In genomic region chr2:70987386-70987785, GRCh38 we compare ENCODE assay signal across 19 cellular contexts. TPM values are rescaled to one million over a fixed set of nuclear protein-coding genes. Genes with fewer than 3 reads are reported as not detected.
DNase-seq lines count a peak whose midpoint lies in the region; ATAC-seq and TF ChIP-seq lines count a peak whose summit lies in the region.
"Had no signal": no experiment of that assay in that cellular context is flagged by ENCODE, and none has a peak within 500 bp of the region (broad histone marks: within the 10 kb centered on the region; RNA-seq: fewer than 3 reads in every experiment).

No MANE protein-coding gene starts in this region.

- no peak for TF ChIP-seq CTCF in left ventricle myocardium inferior (IDR thresholded peaks at IDR 0.05; ENCODE audit: borderline replicate concordance)
- no peak for TF ChIP-seq CTCF in right atrium auricular region (IDR thresholded peaks at IDR 0.05)
- no peak for TF ChIP-seq CTCF in Panc1 (IDR thresholded peaks at IDR 0.05)

- H3K36me3 ChIP-seq in left ventricle myocardium inferior: peaks cover 62% of the 10 kb centered on the region
- H3K36me3 ChIP-seq in right atrium auricular region: peaks cover 54% of the 10 kb centered on the region
- H3K36me3 ChIP-seq in Panc1 (ENCODE audit: control insufficient read depth, insufficient read depth, low read length): no peaks in the 10 kb centered on the region; the same call in 1 of the 2 replicates
- H3K36me3 ChIP-seq: BE2C had no signal

- no peaks in the 10 kb centered on the region for H3K9me3 Mint-ChIP-seq in activated naive CD8-positive, alpha-beta T cell treated with anti-CD3 and anti-CD28 coated beads, Interleukin-2, amount 50 U/mL, for 24 hours
- H3K9me3 Mint-ChIP-seq: CD4-positive, alpha-beta T cell; IgD-negative memory B cell had no signal

- BruUV-seq in Panc1 (replicated peaks; lab: Mats Ljungman, UMichigan): TSS peak; percentile 54

- H3K27ac ChIP-seq in left ventricle myocardium inferior (replicated peaks): peak overlapping the region; percentile 59
- no peak overlapping the region for H3K27ac ChIP-seq in right atrium auricular region
- H3K27ac ChIP-seq in Panc1 (ENCODE audit: low read length): no peak overlapping the region
- H3K27ac ChIP-seq: PC-9, SJSA1 had no signal

- H3K27me3 ChIP-seq in left ventricle myocardium inferior (ENCODE audit: low read depth) (no peaks in the 10 kb centered on the region), right atrium auricular region (no peaks in the 10 kb centered on the region), Panc1 (ENCODE audit: control insufficient read depth, insufficient read depth, low read length) (no peaks in the 10 kb centered on the region)
- H3K27me3 ChIP-seq: BE2C, SJSA1 had no signal

- H3K27ac Mint-ChIP-seq in activated naive CD8-positive, alpha-beta T cell treated with anti-CD3 and anti-CD28 coated beads, Interleukin-2, amount 50 U/mL, for 24 hours: no peak overlapping the region
- H3K27ac Mint-ChIP-seq: CD4-positive, alpha-beta T cell; IgD-negative memory B cell had no signal

- in situ Hi-C loops in Panc1 (cut with HindIII; ENCODE audit: low pct_unique_long_range_greater_than_20kb, low sequenced_read_pairs): no loop called here

- POLR2A ChIA-PET in Panc1 (lab: Charles Lee): no interaction called here

- H3K4me1 Mint-ChIP-seq in activated naive CD8-positive, alpha-beta T cell treated with anti-CD3 and anti-CD28 coated beads, Interleukin-2, amount 50 U/mL, for 24 hours: peaks cover 17% of the 10 kb centered on the region

- H3K36me3 Mint-ChIP-seq in activated naive CD8-positive, alpha-beta T cell treated with anti-CD3 and anti-CD28 coated beads, Interleukin-2, amount 50 U/mL, for 24 hours (ENCODE audit: low read depth): peaks cover 26% of the 10 kb centered on the region

- CTCF ChIA-PET in Panc1 (lab: Charles Lee): interaction anchor here (0.6 kb wide), 1 partner anchor 168 kb away, joined by 3 read pairs; no protein-coding TSS in a partner anchor

- DNase-seq in left ventricle myocardium inferior: no peak
- DNase-seq in right atrium auricular region (ENCODE audit: low spot score): no peak
- DNase-seq in Panc1 (ENCODE audit: low read depth, low spot score): no peak
- DNase-seq in islet precursor cell: peak; percentile 17
- DNase-seq in activated naive CD8-positive, alpha-beta T cell treated with anti-CD3 and anti-CD28 coated beads, Interleukin-2, amount 50 U/mL, for 24 hours: no peak
- DNase-seq in NCI-H2227 treated with DMSO at 0.1 percent for 48 hours (lab: John Stamatoyannopoulos, UW): no peak
- DNase-seq: BE2C; Calu3; CD4-positive, alpha-beta T cell; DMS53; HCEC 1CT; NCI-H1105; NCI-H1694; NCI-H446; NCI-H69; PC-9 had no signal

- H3K4me3 ChIP-seq in left ventricle myocardium inferior (no peak overlapping the region), right atrium auricular region (no peak overlapping the region), Panc1 (ENCODE audit: low read depth in 2 of 2, low read length in 2 of 2) (no peak overlapping the region)
- H3K4me3 ChIP-seq: PC-9, SJSA1 had no signal

- no peak overlapping the region for H3K4me3 Mint-ChIP-seq in activated naive CD8-positive, alpha-beta T cell treated with anti-CD3 and anti-CD28 coated beads, Interleukin-2, amount 50 U/mL, for 24 hours
- H3K4me3 Mint-ChIP-seq: CD4-positive, alpha-beta T cell had no signal

- ATAC-seq in Panc1 (no peak), GM21390 (IDR thresholded peaks at IDR 0.05; ENCODE audit: unreplicated experiment) (no peak)
- no peak for ATAC-seq in activated naive CD8-positive, alpha-beta T cell treated with anti-CD3 and anti-CD28 coated beads, Interleukin-2, amount 50 U/mL, for 24 hours

- H3K27me3 Mint-ChIP-seq in activated naive CD8-positive, alpha-beta T cell treated with anti-CD3 and anti-CD28 coated beads, Interleukin-2, amount 50 U/mL, for 24 hours: no peaks in the 10 kb centered on the region
- H3K27me3 Mint-ChIP-seq: CD4-positive, alpha-beta T cell; IgD-negative memory B cell had no signal

- H3K4me1 ChIP-seq in left ventricle myocardium inferior: peaks cover 56% of the 10 kb centered on the region
- peaks cover 0 to 16% of the 10 kb centered on the region in 2 donors for H3K4me1 ChIP-seq in right atrium auricular region
- H3K4me1 ChIP-seq in Panc1 (ENCODE audit: control insufficient read depth, insufficient read depth, low read length): no peaks in the 10 kb centered on the region
- H3K4me1 ChIP-seq: BE2C, SJSA1 had no signal

- H3K9me3 ChIP-seq in left ventricle myocardium inferior (replicated peaks) (no peaks in the 10 kb centered on the region), right atrium auricular region (no peaks in the 10 kb centered on the region), Panc1 (ENCODE audit: control insufficient read depth, insufficient read depth, low read depth, low read length) (no peaks in the 10 kb centered on the region)
- H3K9me3 ChIP-seq: BE2C, SJSA1 had no signal

- intact Hi-C loops in left ventricle myocardium inferior (cut with micrococcal nuclease) (no loop called here), Panc1 (cut with micrococcal nuclease; ENCODE audit: unreplicated experiment) (no loop called here)

RNA-seq across cellular contexts. Expression of gene TEX261, which starts 7.3 kb away (rescaled TPM):
- 50.7 TPM for total RNA-seq in left ventricle myocardium inferior
- 10 to 100 TPM; 26.7 to 38.0 TPM for total RNA-seq in right atrium auricular region
- 64.9 TPM for total RNA-seq in Panc1 (2021; ENCODE audit: unreplicated experiment)
- 49.4 TPM for polyA plus RNA-seq in Panc1 (2012; ENCODE audit: insufficient read length)

RNA-seq across cellular contexts. Expression of gene ANKRD53, which starts 9.0 kb away (rescaled TPM):
- total RNA-seq in left ventricle myocardium inferior (0.33 TPM), right atrium auricular region (1 to 10 TPM in 1 of 2 donors, under 1 TPM in 1; 0.78 to 1.7 TPM), Panc1 (2021; ENCODE audit: unreplicated experiment) (not detected)
- 0.13 TPM for polyA plus RNA-seq in Panc1 (2012; ENCODE audit: insufficient read length)
- total RNA-seq: Calu3, PC-9, SJSA1 had no signal
- polyA plus RNA-seq: IgD-negative memory B cell had no signal

RNA-seq across cellular contexts. Expression of gene ATP6V1B1, which starts 51.7 kb away (rescaled TPM):
- not detected for total RNA-seq in left ventricle myocardium inferior
- not detected for total RNA-seq in right atrium auricular region
- 0.18 TPM for total RNA-seq in Panc1 (2021; ENCODE audit: unreplicated experiment)
- not detected for polyA plus RNA-seq in Panc1 (2012; ENCODE audit: insufficient read length)
- total RNA-seq: Calu3; CD4-positive, alpha-beta T cell; SJSA1 had no signal
- polyA plus RNA-seq: IgD-negative memory B cell had no signal
